1 cellular context compared by ENCODE assay signal in the genomic region with DNA sequence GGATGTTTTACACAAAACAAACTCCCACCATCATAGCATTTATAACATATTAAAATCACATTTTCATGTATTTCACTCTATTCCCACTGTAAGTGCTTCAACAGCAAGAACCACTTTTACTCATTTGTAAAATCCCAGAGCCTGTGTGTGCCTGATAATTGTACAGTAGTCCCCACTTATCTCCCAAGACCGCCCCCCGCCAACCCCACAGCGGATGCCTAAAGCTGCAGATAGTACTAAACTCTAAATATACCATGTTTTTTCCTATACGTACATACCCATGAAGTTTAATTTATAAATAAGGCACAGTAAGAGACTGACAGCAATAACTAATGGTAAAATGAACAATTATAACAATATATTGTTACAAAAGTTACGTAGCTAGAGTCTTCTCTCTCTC.
A peak's percentile ranks its signal among the peaks of the same experiment; 100 is the strongest.
TF ChIP-seq lines count a peak whose summit lies in the region.

No MANE protein-coding gene starts in this region.

TF ChIP-seq in K562, 482 proteins besides CTCF, POLR2A, EP300 and RAD21 (continued from another document and continues in another):
- TF ChIP-seq, protein P1, sequence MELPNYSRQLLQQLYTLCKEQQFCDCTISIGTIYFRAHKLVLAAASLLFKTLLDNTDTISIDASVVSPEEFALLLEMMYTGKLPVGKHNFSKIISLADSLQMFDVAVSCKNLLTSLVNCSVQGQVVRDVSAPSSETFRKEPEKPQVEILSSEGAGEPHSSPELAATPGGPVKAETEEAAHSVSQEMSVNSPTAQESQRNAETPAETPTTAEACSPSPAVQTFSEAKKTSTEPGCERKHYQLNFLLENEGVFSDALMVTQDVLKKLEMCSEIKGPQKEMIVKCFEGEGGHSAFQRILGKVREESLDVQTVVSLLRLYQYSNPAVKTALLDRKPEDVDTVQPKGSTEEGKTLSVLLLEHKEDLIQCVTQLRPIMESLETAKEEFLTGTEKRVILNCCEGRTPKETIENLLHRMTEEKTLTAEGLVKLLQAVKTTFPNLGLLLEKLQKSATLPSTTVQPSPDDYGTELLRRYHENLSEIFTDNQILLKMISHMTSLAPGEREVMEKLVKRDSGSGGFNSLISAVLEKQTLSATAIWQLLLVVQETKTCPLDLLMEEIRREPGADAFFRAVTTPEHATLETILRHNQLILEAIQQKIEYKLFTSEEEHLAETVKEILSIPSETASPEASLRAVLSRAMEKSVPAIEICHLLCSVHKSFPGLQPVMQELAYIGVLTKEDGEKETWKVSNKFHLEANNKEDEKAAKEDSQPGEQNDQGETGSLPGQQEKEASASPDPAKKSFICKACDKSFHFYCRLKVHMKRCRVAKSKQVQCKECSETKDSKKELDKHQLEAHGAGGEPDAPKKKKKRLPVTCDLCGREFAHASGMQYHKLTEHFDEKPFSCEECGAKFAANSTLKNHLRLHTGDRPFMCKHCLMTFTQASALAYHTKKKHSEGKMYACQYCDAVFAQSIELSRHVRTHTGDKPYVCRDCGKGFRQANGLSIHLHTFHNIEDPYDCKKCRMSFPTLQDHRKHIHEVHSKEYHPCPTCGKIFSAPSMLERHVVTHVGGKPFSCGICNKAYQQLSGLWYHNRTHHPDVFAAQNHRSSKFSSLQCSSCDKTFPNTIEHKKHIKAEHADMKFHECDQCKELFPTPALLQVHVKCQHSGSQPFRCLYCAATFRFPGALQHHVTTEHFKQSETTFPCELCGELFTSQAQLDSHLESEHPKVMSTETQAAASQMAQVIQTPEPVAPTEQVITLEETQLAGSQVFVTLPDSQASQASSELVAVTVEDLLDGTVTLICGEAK (IDR thresholded peaks at IDR 0.05) = no peak
- TF ChIP-seq, protein P1 (CRISPR knock-in tag; IDR thresholded peaks at IDR 0.05) = no peak
- TF ChIP-seq KLF1 (tag; IDR thresholded peaks at IDR 0.05) (no peak), GATA2 (CRISPR knock-in tag; IDR thresholded peaks at IDR 0.05) (0 out of 2 replicates have a peak, but pooled peaks have one; percentile 25), EP400 (IDR thresholded peaks at IDR 0.05) (no peak), ZFP36 (IDR thresholded peaks at IDR 0.05; ENCODE audit: low read depth, low read length, partially characterized antibody) (no peak), ZNF24 (IDR thresholded peaks at IDR 0.05) (no peak), FIP1L1 (IDR thresholded peaks at IDR 0.05; ENCODE audit: low read depth, low read length, poor library complexity, severe bottlenecking) (no peak), ZNF445 (CRISPR knock-in tag; IDR thresholded peaks at IDR 0.05; ENCODE audit: low read depth) (no peak), ELF1 (tag; IDR thresholded peaks at IDR 0.05) (no peak), SRSF3 (IDR thresholded peaks at IDR 0.05; ENCODE audit: insufficient read depth, low read length) (no peak), BCOR (IDR thresholded peaks at IDR 0.05) (no peak; the same call in 1 of the 2 replicates), MBD2 (IDR thresholded peaks at IDR 0.05; ENCODE audit: borderline replicate concordance, low read depth) (no peak), TEAD4 (IDR thresholded peaks at IDR 0.05; ENCODE audit: low read length) (peak; percentile 85), TEAD4 (CRISPR knock-in tag; IDR thresholded peaks at IDR 0.05; ENCODE audit: borderline replicate concordance) (no peak), ZNF695 (CRISPR knock-in tag; IDR thresholded peaks at IDR 0.05) (no peak), L3MBTL2 (IDR thresholded peaks at IDR 0.05) (no peak), PRMT5 (CRISPR knock-in tag; IDR thresholded peaks at IDR 0.05) (no peak), BRD4 (IDR thresholded peaks at IDR 0.05) (no peak), ZNF274 (IDR thresholded peaks at IDR 0.05; ENCODE audit: borderline replicate concordance, low read depth, low read length) (no peak)
- TF ChIP-seq, protein P2, sequence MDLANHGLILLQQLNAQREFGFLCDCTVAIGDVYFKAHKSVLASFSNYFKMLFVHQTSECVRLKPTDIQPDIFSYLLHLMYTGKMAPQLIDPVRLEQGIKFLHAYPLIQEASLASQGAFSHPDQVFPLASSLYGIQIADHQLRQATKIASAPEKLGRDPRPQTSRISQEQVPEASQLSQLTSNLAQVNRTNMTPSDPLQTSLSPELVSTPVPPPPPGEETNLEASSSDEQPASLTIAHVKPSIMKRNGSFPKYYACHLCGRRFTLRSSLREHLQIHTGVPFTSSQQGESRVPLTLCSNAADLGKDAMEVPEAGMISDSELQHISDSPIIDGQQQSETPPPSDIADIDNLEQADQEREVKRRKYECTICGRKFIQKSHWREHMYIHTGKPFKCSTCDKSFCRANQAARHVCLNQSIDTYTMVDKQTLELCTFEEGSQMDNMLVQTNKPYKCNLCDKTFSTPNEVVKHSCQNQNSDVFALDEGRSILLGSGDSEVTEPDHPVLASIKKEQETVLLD (IDR thresholded peaks at IDR 0.05) = peak; percentile 52; the same call in 1 of the 2 replicates
- TF ChIP-seq, protein P3, sequence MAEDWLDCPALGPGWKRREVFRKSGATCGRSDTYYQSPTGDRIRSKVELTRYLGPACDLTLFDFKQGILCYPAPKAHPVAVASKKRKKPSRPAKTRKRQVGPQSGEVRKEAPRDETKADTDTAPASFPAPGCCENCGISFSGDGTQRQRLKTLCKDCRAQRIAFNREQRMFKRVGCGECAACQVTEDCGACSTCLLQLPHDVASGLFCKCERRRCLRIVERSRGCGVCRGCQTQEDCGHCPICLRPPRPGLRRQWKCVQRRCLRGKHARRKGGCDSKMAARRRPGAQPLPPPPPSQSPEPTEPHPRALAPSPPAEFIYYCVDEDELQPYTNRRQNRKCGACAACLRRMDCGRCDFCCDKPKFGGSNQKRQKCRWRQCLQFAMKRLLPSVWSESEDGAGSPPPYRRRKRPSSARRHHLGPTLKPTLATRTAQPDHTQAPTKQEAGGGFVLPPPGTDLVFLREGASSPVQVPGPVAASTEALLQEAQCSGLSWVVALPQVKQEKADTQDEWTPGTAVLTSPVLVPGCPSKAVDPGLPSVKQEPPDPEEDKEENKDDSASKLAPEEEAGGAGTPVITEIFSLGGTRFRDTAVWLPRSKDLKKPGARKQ (CRISPR knock-in tag; IDR thresholded peaks at IDR 0.05) = no peak
- TF ChIP-seq, protein P4, sequence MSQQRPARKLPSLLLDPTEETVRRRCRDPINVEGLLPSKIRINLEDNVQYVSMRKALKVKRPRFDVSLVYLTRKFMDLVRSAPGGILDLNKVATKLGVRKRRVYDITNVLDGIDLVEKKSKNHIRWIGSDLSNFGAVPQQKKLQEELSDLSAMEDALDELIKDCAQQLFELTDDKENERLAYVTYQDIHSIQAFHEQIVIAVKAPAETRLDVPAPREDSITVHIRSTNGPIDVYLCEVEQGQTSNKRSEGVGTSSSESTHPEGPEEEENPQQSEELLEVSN (IDR thresholded peaks at IDR 0.05; ENCODE audit: borderline replicate concordance in 1 of 2, extremely low read depth in 1 of 2, insufficient read depth in 1 of 2, insufficient read length in 1 of 2, low read depth in 1 of 2, low read length in 1 of 2, poor library complexity in 1 of 2, severe bottlenecking in 1 of 2) = no peak
- TF ChIP-seq, protein P5, sequence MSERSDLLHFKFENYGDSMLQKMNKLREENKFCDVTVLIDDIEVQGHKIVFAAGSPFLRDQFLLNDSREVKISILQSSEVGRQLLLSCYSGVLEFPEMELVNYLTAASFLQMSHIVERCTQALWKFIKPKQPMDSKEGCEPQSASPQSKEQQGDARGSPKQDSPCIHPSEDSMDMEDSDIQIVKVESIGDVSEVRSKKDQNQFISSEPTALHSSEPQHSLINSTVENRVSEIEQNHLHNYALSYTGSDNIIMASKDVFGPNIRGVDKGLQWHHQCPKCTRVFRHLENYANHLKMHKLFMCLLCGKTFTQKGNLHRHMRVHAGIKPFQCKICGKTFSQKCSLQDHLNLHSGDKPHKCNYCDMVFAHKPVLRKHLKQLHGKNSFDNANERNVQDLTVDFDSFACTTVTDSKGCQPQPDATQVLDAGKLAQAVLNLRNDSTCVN (CRISPR knock-in tag; IDR thresholded peaks at IDR 0.05) = no peak
- TF ChIP-seq, protein P6, sequence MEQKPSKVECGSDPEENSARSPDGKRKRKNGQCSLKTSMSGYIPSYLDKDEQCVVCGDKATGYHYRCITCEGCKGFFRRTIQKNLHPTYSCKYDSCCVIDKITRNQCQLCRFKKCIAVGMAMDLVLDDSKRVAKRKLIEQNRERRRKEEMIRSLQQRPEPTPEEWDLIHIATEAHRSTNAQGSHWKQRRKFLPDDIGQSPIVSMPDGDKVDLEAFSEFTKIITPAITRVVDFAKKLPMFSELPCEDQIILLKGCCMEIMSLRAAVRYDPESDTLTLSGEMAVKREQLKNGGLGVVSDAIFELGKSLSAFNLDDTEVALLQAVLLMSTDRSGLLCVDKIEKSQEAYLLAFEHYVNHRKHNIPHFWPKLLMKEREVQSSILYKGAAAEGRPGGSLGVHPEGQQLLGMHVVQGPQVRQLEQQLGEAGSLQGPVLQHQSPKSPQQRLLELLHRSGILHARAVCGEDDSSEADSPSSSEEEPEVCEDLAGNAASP (IDR thresholded peaks at IDR 0.05) = no peak
- TF ChIP-seq, protein P7, sequence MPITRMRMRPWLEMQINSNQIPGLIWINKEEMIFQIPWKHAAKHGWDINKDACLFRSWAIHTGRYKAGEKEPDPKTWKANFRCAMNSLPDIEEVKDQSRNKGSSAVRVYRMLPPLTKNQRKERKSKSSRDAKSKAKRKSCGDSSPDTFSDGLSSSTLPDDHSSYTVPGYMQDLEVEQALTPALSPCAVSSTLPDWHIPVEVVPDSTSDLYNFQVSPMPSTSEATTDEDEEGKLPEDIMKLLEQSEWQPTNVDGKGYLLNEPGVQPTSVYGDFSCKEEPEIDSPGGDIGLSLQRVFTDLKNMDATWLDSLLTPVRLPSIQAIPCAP (CRISPR knock-in tag; IDR thresholded peaks at IDR 0.05; ENCODE audit: borderline replicate concordance) = no peak
- TF ChIP-seq, protein P8, sequence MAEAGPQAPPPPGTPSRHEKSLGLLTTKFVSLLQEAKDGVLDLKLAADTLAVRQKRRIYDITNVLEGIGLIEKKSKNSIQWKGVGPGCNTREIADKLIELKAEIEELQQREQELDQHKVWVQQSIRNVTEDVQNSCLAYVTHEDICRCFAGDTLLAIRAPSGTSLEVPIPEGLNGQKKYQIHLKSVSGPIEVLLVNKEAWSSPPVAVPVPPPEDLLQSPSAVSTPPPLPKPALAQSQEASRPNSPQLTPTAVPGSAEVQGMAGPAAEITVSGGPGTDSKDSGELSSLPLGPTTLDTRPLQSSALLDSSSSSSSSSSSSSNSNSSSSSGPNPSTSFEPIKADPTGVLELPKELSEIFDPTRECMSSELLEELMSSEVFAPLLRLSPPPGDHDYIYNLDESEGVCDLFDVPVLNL (CRISPR knock-in tag; IDR thresholded peaks at IDR 0.05; ENCODE audit: low read depth) = no peak
- TF ChIP-seq, protein P9, sequence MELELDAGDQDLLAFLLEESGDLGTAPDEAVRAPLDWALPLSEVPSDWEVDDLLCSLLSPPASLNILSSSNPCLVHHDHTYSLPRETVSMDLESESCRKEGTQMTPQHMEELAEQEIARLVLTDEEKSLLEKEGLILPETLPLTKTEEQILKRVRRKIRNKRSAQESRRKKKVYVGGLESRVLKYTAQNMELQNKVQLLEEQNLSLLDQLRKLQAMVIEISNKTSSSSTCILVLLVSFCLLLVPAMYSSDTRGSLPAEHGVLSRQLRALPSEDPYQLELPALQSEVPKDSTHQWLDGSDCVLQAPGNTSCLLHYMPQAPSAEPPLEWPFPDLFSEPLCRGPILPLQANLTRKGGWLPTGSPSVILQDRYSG (tag; conservative IDR thresholded peaks at IDR 0.05; ENCODE audit: low read depth) = no peak
